ENCODE assay signal across 8 cellular contexts in genomic region chrX:130120746-130121504, GRCh38. TPM values are rescaled to one million over a fixed set of nuclear protein-coding genes. Genes with fewer than 3 reads are reported as not detected.
DNase-seq lines count a peak whose midpoint lies in the region; ATAC-seq and TF ChIP-seq lines count a peak whose summit lies in the region.

No MANE protein-coding gene starts in this region.

- H3K4me2 ChIP-seq in osteoblast (ENCODE audit: insufficient read depth, low read length) = peak overlapping the region; percentile 65

- H4K20me1 ChIP-seq in osteoblast (ENCODE audit: insufficient read depth, low read length) = peaks cover 9% of the 10 kb centered on the region

- no peaks in the 10 kb centered on the region for H3K9me3 ChIP-seq in osteoblast (ENCODE audit: low read depth, low read length)
- no peaks in the 10 kb centered on the region for H3K9me3 ChIP-seq in thymus (ENCODE audit: control insufficient read depth)

- H2AFZ ChIP-seq in ACC112 (ENCODE audit: low read length, unreplicated experiment) = no peak overlapping the region
- peak overlapping the region; percentile 29 for H2AFZ ChIP-seq in osteoblast (ENCODE audit: low read length)

- DNase-seq in RKO (ENCODE audit: low spot score) = peak; percentile 81
- DNase-seq in activated naive CD4-positive, alpha-beta T cell (lab: John Stamatoyannopoulos, UW) = peak; percentile 1 to 65 (median 32)
- DNase-seq in globus pallidus (ENCODE audit: low spot score) = peak; percentile 41
- peak; percentile 92 for DNase-seq in osteoblast (ENCODE audit: insufficient read length, low spot score, missing footprints)

- H3K4me1 ChIP-seq in ACC112 (ENCODE audit: control insufficient read depth, insufficient read depth, low read length, unreplicated experiment) (peaks cover 31% of the 10 kb centered on the region), osteoblast (ENCODE audit: insufficient read depth, low read length) (peaks cover 9% of the 10 kb centered on the region), thymus (ENCODE audit: control insufficient read depth, insufficient read depth, low read length) (no peaks in the 10 kb centered on the region)

- peak overlapping the region; percentile 72 for H3K27ac ChIP-seq in ACC112 (ENCODE audit: low read depth, low read length)
- H3K27ac ChIP-seq in osteoblast (ENCODE audit: low read depth, low read length) = no peak overlapping the region
- peak overlapping the region; percentile 36 for H3K27ac ChIP-seq in thymus (ENCODE audit: low read depth)

- H3K36me3 ChIP-seq in ACC112 (ENCODE audit: insufficient read depth, low read length) = no peaks in the 10 kb centered on the region
- H3K36me3 ChIP-seq in osteoblast (ENCODE audit: insufficient read depth, low read length) = no peaks in the 10 kb centered on the region
- H3K36me3 ChIP-seq in thymus (ENCODE audit: control insufficient read depth, insufficient read depth) = peaks cover 9% of the 10 kb centered on the region

- H3K4me3 ChIP-seq in ACC112 (ENCODE audit: low read depth, low read length) = peak overlapping the region; percentile 68
- peak overlapping the region; percentile 66 for H3K4me3 ChIP-seq in osteoblast (ENCODE audit: insufficient read depth, low read length)
- peak overlapping the region; percentile 46 for H3K4me3 ChIP-seq in thymus (ENCODE audit: low read length)

- H3K79me2 ChIP-seq in ACC112 (ENCODE audit: control insufficient read depth, insufficient read depth, low read length, unreplicated experiment) (no peaks in the 10 kb centered on the region), osteoblast (ENCODE audit: insufficient read depth, low read length) (no peaks in the 10 kb centered on the region)

- H3K27me3 ChIP-seq in ACC112 (ENCODE audit: insufficient read depth, low read length) (no peaks in the 10 kb centered on the region), osteoblast (ENCODE audit: insufficient read depth, low read length) (no peaks in the 10 kb centered on the region), thymus (ENCODE audit: control insufficient read depth, insufficient read depth) (no peaks in the 10 kb centered on the region)

- peak; percentile 54 for ATAC-seq in GM18873 (IDR thresholded peaks at IDR 0.05; ENCODE audit: low FRiP score, unreplicated experiment)
- peak; percentile 69 for ATAC-seq in HG03139 (IDR thresholded peaks at IDR 0.05; ENCODE audit: unreplicated experiment)

- peak; percentile 35 for TF ChIP-seq CTCF in osteoblast (IDR thresholded peaks at IDR 0.05; ENCODE audit: extremely low read depth, low read depth, low read length)

- 7% methylated on average over 57 of the region's 58 CpGs for WGBS in thymus

RNA-seq across cellular contexts. Expression of gene ELF4, which starts 10.6 kb away (rescaled TPM):
- 24.8 and 25.0 TPM in 2 replicates for total RNA-seq in osteoblast
- polyA plus RNA-seq in thymus = 7.2 TPM

RNA-seq across cellular contexts. Expression of gene AIFM1, which starts 44.7 kb away (rescaled TPM):
- 13.8 and 15.2 TPM in 2 replicates for total RNA-seq in osteoblast
- polyA plus RNA-seq in thymus = 29.3 TPM

RNA-seq across cellular contexts. Expression of gene RAB33A, which starts 50.8 kb away (rescaled TPM):
- 6.2 and 8.0 TPM in 2 replicates for total RNA-seq in osteoblast
- 7.7 TPM for polyA plus RNA-seq in thymus

Comparison
In these comparisons a context has a peak if more than half of its experiments do, and no peak if none do; other contexts are left out.
1. DNase-seq: peak in every context shown above with its lines; median percentile 92 in osteoblast; 81 in RKO; 41 in globus pallidus; 32 in activated naive CD4-positive, alpha-beta T cell.